ENCODE assay signal across 15 cellular contexts in genomic region chr4:111813565-111814140, GRCh38.
"Had no signal": no experiment of that assay in that cellular context is flagged by ENCODE, and none has a peak within 500 bp of the region (broad histone marks: within the 10 kb centered on the region; RNA-seq: fewer than 3 reads in every experiment).

No MANE protein-coding gene starts in this region.

- H3K9me3 ChIP-seq: upper lobe of right lung had no signal

- H3K27ac ChIP-seq: esophagus muscularis mucosa, gastroesophageal sphincter, heart left ventricle, left lung, upper lobe of right lung had no signal

- H3K4me3 ChIP-seq: esophagus muscularis mucosa, gastroesophageal sphincter, heart left ventricle, left lung, upper lobe of right lung had no signal

- ATAC-seq: gastroesophageal sphincter, heart left ventricle, left lung, upper lobe of right lung had no signal

- DNase-seq: activated CD4-positive, alpha-beta T cell treated with anti-CD3 and anti-CD28 coated beads, Interleukin-2, amount 50 U/mL, for 4 hours; activated gamma-delta T cell; cerebellar nuclear complex; cortex of kidney; heart left ventricle; left lung; midbrain; occipital lobe; stimulated activated CD4-positive, alpha-beta T cell treated with anti-CD3 and anti-CD28 coated beads, Interleukin-12 subunit alpha, Interleukin-12 subunit beta, amount 100 ng/mL, for 4 hours; stimulated activated CD4-positive, alpha-beta T cell treated with anti-CD3 and anti-CD28 coated beads, Interleukin-1b, Interleukin-23, amount 100 ng/mL, for 48 hours; stimulated activated CD8-positive, alpha-beta memory T cell treated with anti-CD3 and anti-CD28 coated beads, Interleukin-4, amount 100 ng/mL, for 48 hours; stimulated activated naive CD4-positive, alpha-beta T cell; upper lobe of right lung had no signal

- H3K27me3 ChIP-seq: esophagus muscularis mucosa, heart left ventricle, left lung, upper lobe of right lung had no signal

- H3K36me3 ChIP-seq: esophagus muscularis mucosa, gastroesophageal sphincter, heart left ventricle, left lung, upper lobe of right lung had no signal

- H3K4me1 ChIP-seq: esophagus muscularis mucosa, gastroesophageal sphincter, heart left ventricle, left lung, upper lobe of right lung had no signal
